Comparison of ENCODE assay signal across 15 cellular contexts in the genomic region with DNA sequence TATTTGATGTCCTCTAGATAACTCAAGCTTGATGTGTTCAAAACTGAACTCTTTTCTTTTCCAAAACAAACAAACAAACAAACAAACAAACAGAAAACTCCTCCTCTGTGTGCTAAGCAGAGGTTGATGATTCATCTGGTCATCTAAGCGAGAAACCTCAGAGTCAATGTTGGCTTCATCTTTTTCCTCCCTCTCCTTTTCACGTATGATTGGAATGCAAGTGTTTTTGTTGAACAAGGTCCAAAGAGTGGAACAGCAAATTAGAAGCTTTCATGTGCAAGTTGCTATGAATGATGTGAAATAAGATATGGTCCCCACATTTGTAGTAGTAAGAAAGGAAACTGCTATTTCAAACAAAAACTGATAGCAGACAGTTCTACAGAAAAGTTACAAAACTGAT.
A peak's percentile ranks its signal among the peaks of the same experiment; 100 is the strongest.
DNase-seq lines count a peak whose midpoint lies in the region; ATAC-seq, FAIRE-seq and TF ChIP-seq lines count a peak whose summit lies in the region.
"Had no signal": no experiment of that assay in that cellular context is flagged by ENCODE, and none has a peak within 500 bp of the region (broad histone marks: within the 10 kb centered on the region; RNA-seq: fewer than 3 reads in every experiment).

No MANE protein-coding gene starts in this region.

- FAIRE-seq in H54 (lab: Jason Lieb, UNC) (peak; percentile 98), urothelium cell line (lab: Jason Lieb, UNC) (peak; percentile 59)
- FAIRE-seq: frontal cortex had no signal

- ATAC-seq in SK-N-SH treated with all-trans-retinoic acid at 6 μM for 48 hours (peak; percentile 90), HG02852 (IDR thresholded peaks at IDR 0.05; ENCODE audit: unreplicated experiment) (no peak)
- ATAC-seq: stimulated activated naive CD8-positive, alpha-beta T cell treated with anti-CD3 and anti-CD28 coated beads, Interleukin-15, amount 100 ng/mL, for 72 hours had no signal

- no peak for TF ChIP-seq POLR2A in H54 (IDR thresholded peaks at IDR 0.05; ENCODE audit: low read depth, low read length)

- peak; percentile 51 for DNase-seq in H54 (ENCODE audit: insufficient read length, low spot score)
- DNase-seq in fibroblast of peridontal ligament (ENCODE audit: extremely low read depth): peak; percentile 89
- DNase-seq in urothelium cell line (ENCODE audit: low spot score): peak; percentile 82
- DNase-seq in activated naive CD4-positive, alpha-beta T cell treated with anti-CD3 and anti-CD28 coated beads, Interleukin-2, amount 50 U/mL, for 16 hours: no peak
- no peak for DNase-seq in stimulated activated CD4-positive, alpha-beta T cell treated with anti-CD3 and anti-CD28 coated beads, Interleukin-15, amount 100 ng/mL, for 24 hours
- DNase-seq: activated CD4-positive, alpha-beta T cell treated with anti-CD3 and anti-CD28 coated beads for 1 hour; cerebellar nuclear complex; DMS79; NCI-H1417; NCI-H748 treated with DMSO at 0.1 percent for 48 hours; stimulated activated CD4-positive, alpha-beta T cell treated with anti-CD3 and anti-CD28 coated beads, Interleukin-1b, Interleukin-23, amount 100 ng/mL, for 48 hours; stimulated activated naive CD8-positive, alpha-beta T cell treated with anti-CD3 and anti-CD28 coated beads, Interleukin-15, amount 100 ng/mL, for 72 hours had no signal

TF ChIP-seq in SK-N-SH treated with all-trans-retinoic acid at 6 μM for 48 hours, 23 proteins besides CTCF, POLR2A, EP300 and RAD21:
- TF ChIP-seq TOX (CRISPR knock-in tag; IDR thresholded peaks at IDR 0.05; ENCODE audit: borderline replicate concordance) (no peak), SNAI2 (CRISPR knock-in tag; IDR thresholded peaks at IDR 0.05) (peak; percentile 62; the same call in 1 of the 2 replicates), RARB (CRISPR knock-in tag; IDR thresholded peaks at IDR 0.05) (no peak), ISL1 (CRISPR knock-in tag; IDR thresholded peaks at IDR 0.05) (peak; percentile 46; the same call in 1 of the 2 replicates)

Comparison
In these comparisons a context has a peak if more than half of its experiments do, and no peak if none do; other contexts are left out.
1. DNase-seq: peak in H54 (single experiment), fibroblast of peridontal ligament (single experiment) and urothelium cell line (single experiment); none in activated naive CD4-positive, alpha-beta T cell treated with anti-CD3 and anti-CD28 coated beads, Interleukin-2, amount 50 U/mL, for 16 hours (single experiment) and stimulated activated CD4-positive, alpha-beta T cell treated with anti-CD3 and anti-CD28 coated beads, Interleukin-15, amount 100 ng/mL, for 24 hours (single experiment).